Comparison of ENCODE assay signal across 25 cellular contexts in the genomic region with DNA sequence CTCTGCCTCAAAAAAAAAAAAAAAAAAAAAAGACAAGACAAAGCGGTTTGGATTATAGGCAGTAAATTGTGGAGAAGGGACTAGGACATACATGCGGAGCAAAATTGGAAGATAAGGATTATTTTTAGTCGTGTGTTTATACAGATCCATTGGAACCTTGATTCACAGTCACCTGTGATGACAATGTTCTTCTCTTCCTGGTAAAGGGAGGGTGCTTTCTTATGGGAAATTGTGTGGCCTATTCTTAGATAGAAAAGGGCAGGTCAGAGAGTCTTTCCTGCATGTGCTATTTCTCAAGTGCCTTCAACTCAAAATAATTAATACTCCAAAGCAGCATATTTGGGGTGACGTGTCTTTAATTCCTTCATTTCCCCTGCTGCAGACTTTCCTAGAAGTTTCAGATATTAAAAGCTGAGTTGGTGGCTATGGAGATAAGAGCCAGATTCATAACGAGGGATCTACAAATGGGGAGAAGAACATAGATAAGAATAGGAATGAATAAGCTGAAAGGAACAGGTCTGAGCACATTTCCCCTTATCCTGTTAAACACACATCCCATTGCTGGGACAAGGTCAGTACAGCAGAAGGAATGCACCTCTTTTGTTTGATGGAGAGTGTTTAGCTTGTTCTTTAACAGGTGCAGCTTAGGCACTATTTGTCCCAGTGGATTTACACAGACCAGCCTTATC. TPM values are rescaled to one million over a fixed set of nuclear protein-coding genes. Genes with fewer than 3 reads are reported as not detected.
A peak's percentile ranks its signal among the peaks of the same experiment; 100 is the strongest.
DNase-seq lines count a peak whose midpoint lies in the region; TF ChIP-seq lines count a peak whose summit lies in the region.
"Had no signal": no experiment of that assay in that cellular context is flagged by ENCODE, and none has a peak within 500 bp of the region (broad histone marks: within the 10 kb centered on the region; RNA-seq: fewer than 3 reads in every experiment).

No MANE protein-coding gene starts in this region.

- 80% methylated on average over 5 of the region's 5 CpGs for WGBS in esophagus muscularis mucosa

- peaks cover 4% of the 10 kb centered on the region for H3K27me3 Mint-ChIP-seq in endothelial cell (ENCODE audit: unreplicated experiment)
- H3K27me3 Mint-ChIP-seq: CD4-positive, alpha-beta T cell; natural killer cell treated with Interleukin-12 subunit alpha and Interleukin-12 subunit beta and Interleukin-15 and Interleukin-18, amount 100 ng/mL, for 72 hours had no signal

- intact Hi-C loops in esophagus muscularis mucosa (cut with DNase I) = no loop called here

- H3K27ac Mint-ChIP-seq in endothelial cell (ENCODE audit: unreplicated experiment) = no peak overlapping the region
- H3K27ac Mint-ChIP-seq: activated CD4-positive, alpha-beta T cell treated with anti-CD3 and anti-CD28 coated beads, Interleukin-2, amount 10 ng/mL, durations not matched to agents 7 days and 5 days; activated CD8-positive, alpha-beta memory T cell treated with anti-CD3 and anti-CD28 coated beads, Interleukin-2, amount 10 ng/mL, durations not matched to agents 7 days and 5 days; activated naive CD4-positive, alpha-beta T cell treated with anti-CD3 and anti-CD28 coated beads, Interleukin-2, amount 10 ng/mL, durations not matched to agents 7 days and 5 days; CD4-positive, alpha-beta T cell; natural killer cell treated with Interleukin-12 subunit alpha and Interleukin-12 subunit beta and Interleukin-15 and Interleukin-18, amount 100 ng/mL, for 72 hours had no signal

- no peak for TF ChIP-seq CTCF in esophagus muscularis mucosa (IDR thresholded peaks at IDR 0.05)
- TF ChIP-seq CTCF in parathyroid adenoma (IDR thresholded peaks at IDR 0.05) = no peak
- TF ChIP-seq CTCF in endothelial cell (IDR thresholded peaks at IDR 0.05; ENCODE audit: unreplicated experiment) = no peak

- H3K9ac ChIP-seq in parathyroid adenoma = no peak overlapping the region
- H3K9ac ChIP-seq: GM23248 had no signal

- no peak overlapping the region for H2AFZ ChIP-seq in parathyroid adenoma
- H2AFZ ChIP-seq: GM23248 had no signal

- H3K27me3 ChIP-seq in H7 (ENCODE audit: control insufficient read depth, insufficient read depth, low read length) = no peaks in the 10 kb centered on the region
- H3K27me3 ChIP-seq in esophagus muscularis mucosa = no peaks in the 10 kb centered on the region
- no peaks in the 10 kb centered on the region for H3K27me3 ChIP-seq in parathyroid adenoma (ENCODE audit: control insufficient read depth, insufficient read depth, low read length)
- H3K27me3 ChIP-seq: heart right ventricle, ovary had no signal

- peak; percentile 56 for DNase-seq in CMK (ENCODE audit: low read depth)
- DNase-seq in H7 = peak; percentile 21
- DNase-seq in esophagus muscularis mucosa (ENCODE audit: extremely low spot score) = peak; percentile 5
- no peak for DNase-seq in foreskin melanocyte
- DNase-seq in endothelial cell (ENCODE audit: low spot score) = no peak
- no peak for DNase-seq in 8988T
- DNase-seq: activated CD4-positive, alpha-beta T cell treated with anti-CD3 and anti-CD28 coated beads, Interleukin-2, amount 10 ng/mL, durations not matched to agents 7 days and 5 days; activated CD8-positive, alpha-beta memory T cell treated with anti-CD3 and anti-CD28 coated beads, Interleukin-2, amount 10 ng/mL, durations not matched to agents 7 days and 5 days; activated naive CD4-positive, alpha-beta T cell treated with anti-CD3 and anti-CD28 coated beads, Interleukin-2, amount 10 ng/mL, durations not matched to agents 7 days and 5 days; amygdala; CD4-positive, alpha-beta T cell; GDM1; GM23248; heart right ventricle; NCI-H1105 treated with DMSO at 0.1 percent for 48 hours; NCI-H2171; NCI-H526; ovary; SIG-M5; stimulated activated naive CD4-positive, alpha-beta T cell treated with Interleukin-2 at 50 U/mL for 16 hours had no signal

- H3K4me3 ChIP-seq in H7 (ENCODE audit: insufficient read depth, low read depth, low read length) (no peak overlapping the region), esophagus muscularis mucosa (no peak overlapping the region), parathyroid adenoma (ENCODE audit: low read depth, low read length) (no peak overlapping the region)
- H3K4me3 ChIP-seq: GM23248, heart right ventricle, ovary had no signal

- H3K4me1 Mint-ChIP-seq in endothelial cell (ENCODE audit: unreplicated experiment) = peaks cover 4% of the 10 kb centered on the region
- H3K4me1 Mint-ChIP-seq: activated CD4-positive, alpha-beta T cell treated with anti-CD3 and anti-CD28 coated beads, Interleukin-2, amount 10 ng/mL, durations not matched to agents 7 days and 5 days; activated CD8-positive, alpha-beta memory T cell treated with anti-CD3 and anti-CD28 coated beads, Interleukin-2, amount 10 ng/mL, durations not matched to agents 7 days and 5 days; activated naive CD4-positive, alpha-beta T cell treated with anti-CD3 and anti-CD28 coated beads, Interleukin-2, amount 10 ng/mL, durations not matched to agents 7 days and 5 days had no signal

- TF ChIP-seq EP300 in esophagus muscularis mucosa (IDR thresholded peaks at IDR 0.05) = no peak

- no peaks in the 10 kb centered on the region for H3K9me3 Mint-ChIP-seq in endothelial cell (ENCODE audit: unreplicated experiment)
- H3K9me3 Mint-ChIP-seq: activated CD4-positive, alpha-beta T cell treated with anti-CD3 and anti-CD28 coated beads, Interleukin-2, amount 10 ng/mL, durations not matched to agents 7 days and 5 days; activated naive CD4-positive, alpha-beta T cell treated with anti-CD3 and anti-CD28 coated beads, Interleukin-2, amount 10 ng/mL, durations not matched to agents 7 days and 5 days; CD4-positive, alpha-beta T cell; natural killer cell treated with Interleukin-12 subunit alpha and Interleukin-12 subunit beta and Interleukin-15 and Interleukin-18, amount 100 ng/mL, for 72 hours had no signal

- no peaks in the 10 kb centered on the region for H3K79me2 ChIP-seq in parathyroid adenoma

- no peak overlapping the region for H3K4me3 Mint-ChIP-seq in endothelial cell (ENCODE audit: unreplicated experiment)
- H3K4me3 Mint-ChIP-seq: activated CD4-positive, alpha-beta T cell treated with anti-CD3 and anti-CD28 coated beads, Interleukin-2, amount 10 ng/mL, durations not matched to agents 7 days and 5 days; activated CD8-positive, alpha-beta memory T cell treated with anti-CD3 and anti-CD28 coated beads, Interleukin-2, amount 10 ng/mL, durations not matched to agents 7 days and 5 days; activated naive CD4-positive, alpha-beta T cell treated with anti-CD3 and anti-CD28 coated beads, Interleukin-2, amount 10 ng/mL, durations not matched to agents 7 days and 5 days; CD4-positive, alpha-beta T cell; natural killer cell treated with Interleukin-12 subunit alpha and Interleukin-12 subunit beta and Interleukin-15 and Interleukin-18, amount 100 ng/mL, for 72 hours had no signal

- H3K27ac ChIP-seq in esophagus muscularis mucosa (replicated peaks in 1 of 4) (no peak overlapping the region), parathyroid adenoma (peak overlapping the region; percentile 44)
- H3K27ac ChIP-seq: GM23248, ovary had no signal

- H3K36me3 Mint-ChIP-seq in endothelial cell (ENCODE audit: low read depth, unreplicated experiment) = no peaks in the 10 kb centered on the region
- H3K36me3 Mint-ChIP-seq: activated CD8-positive, alpha-beta memory T cell treated with anti-CD3 and anti-CD28 coated beads, Interleukin-2, amount 10 ng/mL, durations not matched to agents 7 days and 5 days; activated naive CD4-positive, alpha-beta T cell treated with anti-CD3 and anti-CD28 coated beads, Interleukin-2, amount 10 ng/mL, durations not matched to agents 7 days and 5 days; natural killer cell treated with Interleukin-12 subunit alpha and Interleukin-12 subunit beta and Interleukin-15 and Interleukin-18, amount 100 ng/mL, for 72 hours had no signal

- H3K36me3 ChIP-seq in H7 (replicated peaks; ENCODE audit: control insufficient read depth, insufficient read depth, low read length) (no peaks in the 10 kb centered on the region), esophagus muscularis mucosa (no peaks in the 10 kb centered on the region), parathyroid adenoma (ENCODE audit: control insufficient read depth, insufficient read depth, low read length) (no peaks in the 10 kb centered on the region)
- H3K36me3 ChIP-seq: heart right ventricle, ovary had no signal

- no peaks in the 10 kb centered on the region for H3K9me3 ChIP-seq in esophagus muscularis mucosa
- no peaks in the 10 kb centered on the region for H3K9me3 ChIP-seq in parathyroid adenoma (ENCODE audit: control insufficient read depth, low read length)
- H3K9me3 ChIP-seq: heart right ventricle, ovary had no signal

- no peak overlapping the region for H3K4me2 ChIP-seq in parathyroid adenoma (ENCODE audit: low read length)

- no peak for TF ChIP-seq POLR2A in esophagus muscularis mucosa (IDR thresholded peaks at IDR 0.05; ENCODE audit: low read depth)

- H3K4me1 ChIP-seq in esophagus muscularis mucosa (no peaks in the 10 kb centered on the region), parathyroid adenoma (no peaks in the 10 kb centered on the region)

RNA-seq across cellular contexts. Expression of gene GSTT2B, which starts 22.5 kb away (rescaled TPM):
- 13.1 and 18.9 TPM in 2 replicates for total RNA-seq in H7 (2014; rRNA removed; shearing (Covaris generic))
- total RNA-seq in esophagus muscularis mucosa (1 to 10 TPM in 3 of 4 donors, not detected in 1; 3.4 to 9.9 (median 7.5) TPM), endothelial cell (ENCODE audit: unreplicated experiment) (6.0 TPM)
- total RNA-seq: activated CD4-positive, alpha-beta T cell treated with anti-CD3 and anti-CD28 coated beads, Interleukin-2, amount 10 ng/mL, durations not matched to agents 7 days and 5 days; activated CD8-positive, alpha-beta memory T cell treated with anti-CD3 and anti-CD28 coated beads, Interleukin-2, amount 10 ng/mL, durations not matched to agents 7 days and 5 days; CD4-positive, alpha-beta T cell; mononuclear cell; natural killer cell treated with Interleukin-12 subunit alpha and Interleukin-12 subunit beta and Interleukin-15 and Interleukin-18, amount 100 ng/mL, for 72 hours had no signal

RNA-seq across cellular contexts. Expression of gene DDTL, which starts 28.2 kb away (rescaled TPM):
- 3.5 and 4.2 TPM in 2 replicates for total RNA-seq in H7 (2014; rRNA removed; shearing (Covaris generic))
- total RNA-seq in esophagus muscularis mucosa = 1 to 10 TPM in 2 of 4 donors, under 1 TPM in 1, not detected in 1; 0.91 to 3.2 (median 2.2) TPM
- total RNA-seq in endothelial cell (ENCODE audit: unreplicated experiment) = 1.4 TPM
- total RNA-seq: activated CD8-positive, alpha-beta memory T cell treated with anti-CD3 and anti-CD28 coated beads, Interleukin-2, amount 10 ng/mL, durations not matched to agents 7 days and 5 days; GM23248 had no signal

RNA-seq across cellular contexts. Expression of gene DDT, which starts 35.8 kb away (rescaled TPM):
- total RNA-seq in H7 (2014; rRNA removed; shearing (Covaris generic)) = 317 and 422 TPM in 2 replicates
- 100 to 1,000 TPM; 107 to 184 (median 153) TPM for total RNA-seq in esophagus muscularis mucosa
- 73.5 TPM for total RNA-seq in endothelial cell (ENCODE audit: unreplicated experiment)

RNA-seq across cellular contexts. Expression of gene GSTT2, which starts 41.5 kb away (rescaled TPM):
- total RNA-seq in H7 (2014; rRNA removed; shearing (Covaris generic)) = 0.48 TPM in 1 of 2 replicates, not detected in the other
- total RNA-seq in esophagus muscularis mucosa (1 to 10 TPM in 2 of 4 donors, not detected in 2; 1.1 to 1.5 TPM), endothelial cell (ENCODE audit: unreplicated experiment) (not detected)
- total RNA-seq: activated CD4-positive, alpha-beta T cell treated with anti-CD3 and anti-CD28 coated beads, Interleukin-2, amount 10 ng/mL, durations not matched to agents 7 days and 5 days; activated CD8-positive, alpha-beta memory T cell treated with anti-CD3 and anti-CD28 coated beads, Interleukin-2, amount 10 ng/mL, durations not matched to agents 7 days and 5 days; CD4-positive, alpha-beta T cell; MCF 10A; mononuclear cell; sciatic nerve had no signal

RNA-seq across cellular contexts. Expression of gene MIF, which starts 44.3 kb away (rescaled TPM):
- total RNA-seq in H7 (2014; rRNA removed; shearing (Covaris generic)) = 952 and 1,162 TPM in 2 replicates
- 100 to 1,000 TPM; 158 to 372 (median 263) TPM for total RNA-seq in esophagus muscularis mucosa
- 306 TPM for total RNA-seq in endothelial cell (ENCODE audit: unreplicated experiment)

Comparison
In these comparisons a context has a peak if more than half of its experiments do, and no peak if none do; other contexts are left out.
1. DNase-seq: peak in CMK (single experiment), H7 (single experiment) and esophagus muscularis mucosa (single experiment); none in foreskin melanocyte (single experiment), endothelial cell (single experiment) and 8988T (single experiment).